Comparison of ENCODE assay signal across 23 cellular contexts in the genomic region with DNA sequence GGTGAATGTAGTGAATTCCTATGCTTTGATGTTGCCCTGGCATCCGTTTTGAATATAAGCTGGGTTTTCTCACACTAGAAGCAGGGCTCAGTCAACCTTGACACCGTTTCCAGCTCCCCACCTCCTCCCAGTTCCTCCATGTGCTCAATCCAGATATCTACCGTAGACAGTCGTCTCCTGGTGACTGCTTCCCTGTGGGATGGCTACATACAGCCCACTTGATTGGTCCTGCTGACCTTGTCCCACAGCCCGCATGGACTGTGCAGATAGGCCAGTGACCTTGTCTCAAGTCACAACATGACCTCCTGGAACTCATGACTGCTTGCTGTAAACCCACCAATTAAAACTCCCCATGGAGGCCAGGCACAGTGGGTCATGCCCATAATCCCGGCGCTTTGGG. TPM values are rescaled to one million over a fixed set of nuclear protein-coding genes. Genes with fewer than 3 reads are reported as not detected.
DNase-seq lines count a peak whose midpoint lies in the region; ATAC-seq, FAIRE-seq and TF ChIP-seq lines count a peak whose summit lies in the region.
"Had no signal": no experiment of that assay in that cellular context is flagged by ENCODE, and none has a peak within 500 bp of the region (broad histone marks: within the 10 kb centered on the region; RNA-seq: fewer than 3 reads in every experiment).

No MANE protein-coding gene starts in this region.

- H3K27ac Mint-ChIP-seq in stimulated activated memory B cell treated with anti-CD40 and anti-IgM and Interleukin-4, amounts not matched to agents 10 μg/mL and 1 μg/mL and 100 μg/mL, for 72 hours = peak overlapping the region; percentile 94

- intact Hi-C loops in PC-9 (cut with micrococcal nuclease; ENCODE audit: unreplicated experiment) = no loop called here

- BruUV-seq in PC-9 (replicated peaks; lab: Mats Ljungman, UMichigan) = no TSS peak

- H3K36me3 Mint-ChIP-seq in stimulated activated memory B cell treated with anti-CD40 and anti-IgM and Interleukin-4, amounts not matched to agents 10 μg/mL and 1 μg/mL and 100 μg/mL, for 72 hours = peaks cover 96% of the 10 kb centered on the region
- H3K36me3 Mint-ChIP-seq: T-cell had no signal

- H3K4me3 Mint-ChIP-seq in stimulated activated memory B cell treated with anti-CD40 and anti-IgM and Interleukin-4, amounts not matched to agents 10 μg/mL and 1 μg/mL and 100 μg/mL, for 72 hours = peak overlapping the region; percentile 94
- H3K4me3 Mint-ChIP-seq: activated T-helper 1 cell treated with anti-CD3 and anti-CD28 coated beads, Interleukin-12 subunit alpha, Interleukin-12 subunit beta, Interleukin-2, Interleukin-4 antibody, amounts not matched to agents 30 ng/mL and 10 ng/mL and 1 ng/mL, durations not matched to agents 14 hours and 24 hours and 36 hours; T-cell had no signal

- peaks cover 50% of the 10 kb centered on the region for H3K4me1 ChIP-seq in PC-9 (replicated peaks; ENCODE audit: insufficient read depth)
- H3K4me1 ChIP-seq: BE2C, pancreas had no signal

- FAIRE-seq in GM12891 (lab: Jason Lieb, UNC) (no peak), RCC 7860 (lab: Jason Lieb, UNC) (no peak)
- FAIRE-seq: pancreas had no signal

- H3K9me2 ChIP-seq in PC-9 (ENCODE audit: insufficient read depth) = no peaks in the 10 kb centered on the region

- H3K27ac ChIP-seq in epithelial cell of prostate (peak overlapping the region; percentile 88), PC-9 (no peak overlapping the region)
- H3K27ac ChIP-seq: pancreas had no signal

- no peaks in the 10 kb centered on the region for H4K20me1 ChIP-seq in PC-9 (ENCODE audit: insufficient read depth)

- H3K79me2 ChIP-seq in PC-9 (ENCODE audit: low read depth) = peaks cover 49% of the 10 kb centered on the region

- no peak for DNase-seq in GM12891 (ENCODE audit: insufficient read length, low spot score)
- DNase-seq in RCC 7860 (ENCODE audit: low spot score) = peak; percentile 50
- DNase-seq in epithelial cell of prostate (ENCODE audit: low read depth, low spot score) = no peak
- no peak for DNase-seq in PC-9
- no peak for DNase-seq in SIG-M5 (lab: John Stamatoyannopoulos, UW)
- DNase-seq: activated CD4-positive, alpha-beta T cell treated with anti-CD3 and anti-CD28 coated beads, Interleukin-2, amount 50 U/mL, for 48 hours; amniotic stem cell; BE2C; central memory CD4-positive, alpha-beta T cell; effector CD4-positive, alpha-beta T cell; GOT3; MM.1S; NCI-H187 treated with DMSO at 0.1 percent for 48 hours; pancreas; stimulated activated CD4-positive, alpha-beta T cell treated with anti-CD3 and anti-CD28 coated beads, Interleukin-1b, Interleukin-23, amount 100 ng/mL, for 48 hours; T-cell had no signal

- no peak for ATAC-seq in stimulated activated memory B cell treated with anti-CD40 and anti-IgM and Interleukin-4, amounts not matched to agents 10 μg/mL and 1 μg/mL and 100 μg/mL, for 72 hours
- ATAC-seq in HG02759 (IDR thresholded peaks at IDR 0.05; ENCODE audit: unreplicated experiment) = no peak
- ATAC-seq: HepG2, pancreas, Right ventricle myocardium inferior, sciatic nerve, T-cell had no signal

- H2AFZ ChIP-seq in PC-9 = no peak overlapping the region

- no peaks in the 10 kb centered on the region for H3K27me3 Mint-ChIP-seq in stimulated activated memory B cell treated with anti-CD40 and anti-IgM and Interleukin-4, amounts not matched to agents 10 μg/mL and 1 μg/mL and 100 μg/mL, for 72 hours
- H3K27me3 Mint-ChIP-seq: T-cell had no signal

- peaks cover 100% of the 10 kb centered on the region for H3K4me1 Mint-ChIP-seq in stimulated activated memory B cell treated with anti-CD40 and anti-IgM and Interleukin-4, amounts not matched to agents 10 μg/mL and 1 μg/mL and 100 μg/mL, for 72 hours

- H3K9me3 ChIP-seq in PC-9 (ENCODE audit: insufficient read depth, low read depth) = no peaks in the 10 kb centered on the region
- H3K9me3 ChIP-seq: BE2C, pancreas had no signal

- no peaks in the 10 kb centered on the region for H3K36me3 ChIP-seq in PC-9 (ENCODE audit: low read depth)
- H3K36me3 ChIP-seq: BE2C, pancreas had no signal

- H3K27me3 ChIP-seq in PC-9 (ENCODE audit: insufficient read depth, low read depth) = no peaks in the 10 kb centered on the region
- H3K27me3 ChIP-seq: BE2C, pancreas had no signal

- peaks cover 22% of the 10 kb centered on the region for H3F3A ChIP-seq in PC-9 (ENCODE audit: insufficient read depth, low read depth)

- H3K4me2 ChIP-seq in PC-9 = no peak overlapping the region

- CTCF ChIA-PET in PC-9 (lab: Charles Lee) = no interaction called here

- no peak for TF ChIP-seq POLR2A in GM12891 (IDR thresholded peaks at IDR 0.05; ENCODE audit: low read depth, low read length)

- H3K4me3 ChIP-seq in PC-9 = no peak overlapping the region
- H3K4me3 ChIP-seq: pancreas had no signal

- no peaks in the 10 kb centered on the region for H3K9me3 Mint-ChIP-seq in stimulated activated memory B cell treated with anti-CD40 and anti-IgM and Interleukin-4, amounts not matched to agents 10 μg/mL and 1 μg/mL and 100 μg/mL, for 72 hours
- H3K9me3 Mint-ChIP-seq: activated T-helper 1 cell treated with anti-CD3 and anti-CD28 coated beads, Interleukin-12 subunit alpha, Interleukin-12 subunit beta, Interleukin-2, Interleukin-4 antibody, amounts not matched to agents 30 ng/mL and 10 ng/mL and 1 ng/mL, durations not matched to agents 14 hours and 24 hours and 36 hours; T-cell had no signal

- no peak for TF ChIP-seq CTCF in PC-9 (conservative IDR thresholded peaks at IDR 0.05)

- POLR2A ChIA-PET in PC-9 (lab: Charles Lee; ENCODE audit: unreplicated experiment) = interaction anchor here (0.7 kb wide), 1 partner anchor 164 kb away, joined by 4 read pairs; no protein-coding TSS in a partner anchor

TF ChIP-seq in GM12891, 5 proteins besides CTCF, POLR2A, EP300 and RAD21:
- TF ChIP-seq PAX5 (IDR thresholded peaks at IDR 0.05; ENCODE audit: insufficient read depth, low read length, severe bottlenecking) (no peak), SPI1 (IDR thresholded peaks at IDR 0.05; ENCODE audit: low read depth, low read length) (peak; percentile 44; the same call in 1 of the 2 replicates)

RNA-seq across cellular contexts. Expression of gene SEMA7A, which starts 8.1 kb away (rescaled TPM):
- polyA plus RNA-seq in GM12891 (2012; ENCODE audit: low read depth, missing spikeins) = 51.0 TPM
- total RNA-seq in PC-9 (2021) = 8.3 and 14.5 TPM in 2 replicates

RNA-seq across cellular contexts. Expression of gene UBL7, which starts 35.3 kb away (rescaled TPM):
- polyA plus RNA-seq in GM12891 (2012; ENCODE audit: low read depth, missing spikeins) = 105 TPM
- 73.9 and 89.6 TPM in 2 replicates for total RNA-seq in PC-9 (2021)

RNA-seq across cellular contexts. Expression of gene CYP11A1, which starts 58.2 kb away (rescaled TPM):
- 0.54 TPM for polyA plus RNA-seq in GM12891 (2012; ENCODE audit: low read depth, missing spikeins)
- total RNA-seq in PC-9 (2021) = 7.1 and 9.6 TPM in 2 replicates
- total RNA-seq: activated T-helper 1 cell treated with anti-CD3 and anti-CD28 coated beads, Interleukin-12 subunit alpha, Interleukin-12 subunit beta, Interleukin-2, Interleukin-4 antibody, amounts not matched to agents 30 ng/mL and 10 ng/mL and 1 ng/mL, durations not matched to agents 14 hours and 24 hours and 36 hours; G401 had no signal
